In genomic region chr20:32743237-32744112, GRCh38 we compare ENCODE assay signal across 8 cellular contexts. TPM values are rescaled to one million over a fixed set of nuclear protein-coding genes. Genes with fewer than 3 reads are reported as not detected.
DNase-seq lines count a peak whose midpoint lies in the region; ATAC-seq and TF ChIP-seq lines count a peak whose summit lies in the region.

TSS of gene COMMD7 (minus strand) at chr20:32743467. CDS start at chr20:32743391, 76 bp downstream.

- no peaks in the 10 kb centered on the region for H3K9me3 ChIP-seq in neuron (ENCODE audit: low read length)
- no peaks in the 10 kb centered on the region for H3K9me3 ChIP-seq in suprapubic skin

- H3K4me3 ChIP-seq in foreskin fibroblast (ENCODE audit: low read depth in 1 of 2, low read length in 2 of 2) (peak within 1 kb of the TSS; percentile 73 to 84), neuron (ENCODE audit: low read length) (peak within 1 kb of the TSS; percentile 87), suprapubic skin (peak within 1 kb of the TSS; percentile 84)

- TF ChIP-seq EP300 in suprapubic skin (IDR thresholded peaks at IDR 0.05) = no peak

- DNase-seq in NCI-H2227 (lab: John Stamatoyannopoulos, UW; ENCODE audit: unreplicated experiment) (peak; percentile 59), NCI-H2227 treated with DMSO at 0.1 percent for 48 hours (lab: John Stamatoyannopoulos, UW) (no peak), RPMI7951 (ENCODE audit: low read depth) (peak; percentile 70), foreskin fibroblast (peak; percentile 49 to 76), suprapubic skin (ENCODE audit: low spot score in 2 of 2) (peak; percentile 74 to 84)
- DNase-seq in activated effector memory CD4-positive, alpha-beta T cell treated with anti-CD3 and anti-CD28 coated beads, Interleukin-2, amount 50 U/mL, for 16 hours = peak; percentile 89

- peak within 1 kb of the TSS; percentile 88 for H3K27ac ChIP-seq in suprapubic skin

- TF ChIP-seq CTCF in foreskin fibroblast (IDR thresholded peaks at IDR 0.05; ENCODE audit: low read depth, low read length) (no peak), suprapubic skin (IDR thresholded peaks at IDR 0.05) (no peak)

- peak within 1 kb of the TSS; percentile 97 for H2AFZ ChIP-seq in neuron (ENCODE audit: low read depth, low read length)

- H3K4me1 ChIP-seq in neuron (ENCODE audit: insufficient read depth, low read length) (peaks cover 10% of the 10 kb centered on the region), suprapubic skin (peaks cover 20% of the 10 kb centered on the region)

- TF ChIP-seq POLR2A in suprapubic skin (IDR thresholded peaks at IDR 0.05) = no peak

- 0% methylated on average over 52 of the region's 64 CpGs for WGBS in suprapubic skin

- ATAC-seq in HG03457 (IDR thresholded peaks at IDR 0.05; ENCODE audit: unreplicated experiment) = peak; percentile 57

- no peaks in the 10 kb centered on the region for H3K27me3 ChIP-seq in neuron (ENCODE audit: insufficient read depth, low read length)
- H3K27me3 ChIP-seq in suprapubic skin = no peaks in the 10 kb centered on the region

- H3K36me3 ChIP-seq in neuron (ENCODE audit: insufficient read depth, low read length) (no peaks in the 10 kb centered on the region), suprapubic skin (no peaks in the 10 kb centered on the region)

RNA-seq across cellular contexts. Expression of gene COMMD7, which starts in this region (rescaled TPM):
- total RNA-seq in RPMI7951 (2014; rRNA removed; shearing (Covaris generic)) = 60.2 and 75.8 TPM in 2 replicates
- total RNA-seq in suprapubic skin = 10 to 100 TPM; 13.3 to 17.5 (median 15.6) TPM
